Comparison of ENCODE assay signal across 1 cellular context in genomic region chr12:132157733-132158409, GRCh38.
TF ChIP-seq lines count a peak whose summit lies in the region.

No MANE protein-coding gene starts in this region.

TF ChIP-seq in endothelial cell of umbilical vein, 7 proteins besides CTCF, POLR2A, EP300 and RAD21 (continued from another document):
- no peak for TF ChIP-seq EZH2 (IDR thresholded peaks at IDR 0.05; ENCODE audit: borderline replicate concordance, low read depth, low read length, severe bottlenecking)
- no peak for TF ChIP-seq GATA2 (IDR thresholded peaks at IDR 0.05; ENCODE audit: insufficient read depth, insufficient read length, low read depth, low read length)
- no peak for TF ChIP-seq JUN (IDR thresholded peaks at IDR 0.05; ENCODE audit: borderline replicate concordance, insufficient read depth, insufficient read length, low read depth)
- TF ChIP-seq POLR2AphosphoS5 (IDR thresholded peaks at IDR 0.05; ENCODE audit: insufficient read depth, low read depth, low read length): no peak
- no peak for TF ChIP-seq MAX (IDR thresholded peaks at IDR 0.05; ENCODE audit: insufficient read depth, insufficient read length)
